8 cellular contexts compared by ENCODE assay signal in the genomic region with DNA sequence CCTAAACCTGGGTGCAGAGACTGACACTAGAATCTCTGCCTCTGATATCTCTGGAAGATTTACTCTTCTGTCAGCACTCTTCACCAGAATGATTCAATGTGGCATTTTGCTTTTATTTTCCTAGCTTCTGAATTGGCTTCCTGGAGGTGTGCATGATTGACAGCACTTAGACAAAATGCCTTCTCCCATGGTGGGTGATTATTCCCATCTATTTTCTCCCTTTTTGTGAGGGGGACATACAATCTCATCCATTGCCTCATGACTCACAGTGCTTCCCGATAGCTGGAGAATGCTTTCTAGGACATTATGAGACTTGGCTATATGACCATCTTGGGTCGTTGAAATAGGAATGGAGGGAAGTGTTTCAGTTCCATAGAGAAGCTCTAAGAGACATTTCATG. TPM values are rescaled to one million over a fixed set of nuclear protein-coding genes. Genes with fewer than 3 reads are reported as not detected.
"Had no signal": no experiment of that assay in that cellular context is flagged by ENCODE, and none has a peak within 500 bp of the region (broad histone marks: within the 10 kb centered on the region; RNA-seq: fewer than 3 reads in every experiment).

No MANE protein-coding gene starts in this region.

- H3K4me3 ChIP-seq: GM12878 had no signal

- ATAC-seq: GM12878 had no signal

- DNase-seq: GDM1, GF-D8 had no signal

- FAIRE-seq: G401.6, GM12878, GM12891, GM18507, GM19239 had no signal

RNA-seq across cellular contexts. Expression of a gene that starts 18.1 kb away (rescaled TPM):
- total RNA-seq: G401, GM12878 had no signal
- polyA plus RNA-seq: GM12878 had no signal

RNA-seq across cellular contexts. Expression of a gene that starts 25.3 kb away (rescaled TPM):
- total RNA-seq: G401 had no signal
- polyA plus RNA-seq: GM12878 had no signal

RNA-seq across cellular contexts. Expression of a gene that starts 30.4 kb away (rescaled TPM):
- total RNA-seq: G401, GM12878 had no signal

RNA-seq across cellular contexts. Expression of a gene that starts 31.8 kb away (rescaled TPM):
- total RNA-seq: G401, GM12878 had no signal
- polyA plus RNA-seq: GM12878 had no signal
